24 cellular contexts compared by ENCODE assay signal in genomic region chr21:31564439-31564838, GRCh38.
DNase-seq lines count a peak whose midpoint lies in the region; ATAC-seq and TF ChIP-seq lines count a peak whose summit lies in the region.
"Had no signal": no experiment of that assay in that cellular context is flagged by ENCODE, and none has a peak within 500 bp of the region (broad histone marks: within the 10 kb centered on the region; RNA-seq: fewer than 3 reads in every experiment).

No MANE protein-coding gene starts in this region.

- H3K27me3 Mint-ChIP-seq in endodermal cell (ENCODE audit: insufficient read depth) (peaks cover 4% of the 10 kb centered on the region), T-cell (peaks cover 0 to 3% of the 10 kb centered on the region in 2 donors)

- POLR2A ChIA-PET in T-cell (lab: Charles Lee) = no interaction called here

- H3K4me1 ChIP-seq in endodermal cell (ENCODE audit: control insufficient read depth, insufficient read depth, low read length) (no peaks in the 10 kb centered on the region), esophagus muscularis mucosa (peaks cover 0 to 8% (median 6%) of the 10 kb centered on the region in 4 donors)
- H3K4me1 ChIP-seq: pancreas had no signal

- no peak overlapping the region for H3K4me3 Mint-ChIP-seq in endodermal cell
- no peak overlapping the region for H3K4me3 Mint-ChIP-seq in T-cell
- H3K4me3 Mint-ChIP-seq: GM23338; memory B cell; naive thymus-derived CD4-positive, alpha-beta T cell; stimulated activated effector memory CD8-positive, alpha-beta T cell treated with anti-CD3 and anti-CD28 coated beads, Interleukin-12 subunit alpha, Interleukin-12 subunit beta, amount 100 ng/mL, for 72 hours; T-helper 1 cell treated with Interleukin-12 subunit alpha and Interleukin-12 subunit beta and Interleukin-4 antibody, amounts not matched to agents 30 μg/mL and 1 μg/mL, for 36 hours; WTC11 had no signal

- no peak for TF ChIP-seq EP300 in esophagus muscularis mucosa (IDR thresholded peaks at IDR 0.05)

- H3K27me3 ChIP-seq in endodermal cell (ENCODE audit: control insufficient read depth, insufficient read depth, low read length, poor library complexity, severe bottlenecking) (no peaks in the 10 kb centered on the region), esophagus muscularis mucosa (peaks cover 0 to 21% (median 0%) of the 10 kb centered on the region in 4 donors)
- H3K27me3 ChIP-seq: pancreas had no signal

- no peak for TF ChIP-seq CTCF in endodermal cell (conservative IDR thresholded peaks at IDR 0.05)
- TF ChIP-seq CTCF in esophagus muscularis mucosa (IDR thresholded peaks at IDR 0.05) = no peak

- H3K36me3 Mint-ChIP-seq in endodermal cell (ENCODE audit: low read depth) = peaks cover 2% of the 10 kb centered on the region
- H3K36me3 Mint-ChIP-seq in T-cell = no peaks in the 10 kb centered on the region
- H3K36me3 Mint-ChIP-seq: memory B cell; stimulated activated effector memory CD8-positive, alpha-beta T cell treated with anti-CD3 and anti-CD28 coated beads, Interleukin-12 subunit alpha, Interleukin-12 subunit beta, amount 100 ng/mL, for 72 hours; WTC11 had no signal

- H3K4me3 ChIP-seq in endodermal cell (ENCODE audit: low read length) (no peak overlapping the region), esophagus muscularis mucosa (no peak overlapping the region)
- H3K4me3 ChIP-seq: GM23338, pancreas, sigmoid colon had no signal

- intact Hi-C loops in esophagus muscularis mucosa (cut with DNase I) = no loop called here

- H3K4me1 Mint-ChIP-seq in endodermal cell (peaks cover 24% of the 10 kb centered on the region), T-cell (peaks cover 9 to 12% (median 10%) of the 10 kb centered on the region in 3 donors)

- H3K27ac Mint-ChIP-seq in endodermal cell = no peak overlapping the region
- H3K27ac Mint-ChIP-seq in T-cell = no peak overlapping the region
- H3K27ac Mint-ChIP-seq: GM23338; memory B cell; naive thymus-derived CD4-positive, alpha-beta T cell; stimulated activated effector memory CD8-positive, alpha-beta T cell treated with anti-CD3 and anti-CD28 coated beads, Interleukin-12 subunit alpha, Interleukin-12 subunit beta, amount 100 ng/mL, for 72 hours; T-helper 1 cell treated with Interleukin-12 subunit alpha and Interleukin-12 subunit beta and Interleukin-4 antibody, amounts not matched to agents 30 μg/mL and 1 μg/mL, for 36 hours; WTC11 had no signal

- CTCF ChIA-PET in T-cell (lab: Charles Lee) = no interaction called here

- no peak for ATAC-seq in T-cell (replicated peaks in 1 of 4)
- ATAC-seq: GM23338; naive thymus-derived CD4-positive, alpha-beta T cell; pancreas; stimulated activated effector memory CD8-positive, alpha-beta T cell treated with anti-CD3 and anti-CD28 coated beads, Interleukin-12 subunit alpha, Interleukin-12 subunit beta, amount 100 ng/mL, for 72 hours; WTC11 had no signal

- H3K9me3 Mint-ChIP-seq in endodermal cell (no peaks in the 10 kb centered on the region), T-cell (no peaks in the 10 kb centered on the region)
- H3K9me3 Mint-ChIP-seq: GM23338; memory B cell; stimulated activated effector memory CD8-positive, alpha-beta T cell treated with anti-CD3 and anti-CD28 coated beads, Interleukin-12 subunit alpha, Interleukin-12 subunit beta, amount 100 ng/mL, for 72 hours; T-helper 1 cell treated with Interleukin-12 subunit alpha and Interleukin-12 subunit beta and Interleukin-4 antibody, amounts not matched to agents 30 μg/mL and 1 μg/mL, for 36 hours; WTC11 had no signal

- no peak for TF ChIP-seq POLR2A in esophagus muscularis mucosa (IDR thresholded peaks at IDR 0.05; ENCODE audit: low read depth)

- H3K27ac ChIP-seq in endodermal cell (ENCODE audit: low read depth, low read length) = peak overlapping the region; percentile 38
- no peak overlapping the region for H3K27ac ChIP-seq in esophagus muscularis mucosa (replicated peaks in 1 of 4)
- H3K27ac ChIP-seq: pancreas, sigmoid colon had no signal

- H3K9ac ChIP-seq in endodermal cell (ENCODE audit: extremely low read depth, low read length, poor library complexity, severe bottlenecking) = no peak overlapping the region

- H3K9me3 ChIP-seq in endodermal cell (ENCODE audit: control insufficient read depth, low read length) (no peaks in the 10 kb centered on the region), esophagus muscularis mucosa (no peaks in the 10 kb centered on the region)
- H3K9me3 ChIP-seq: pancreas, sigmoid colon had no signal

- 73 to 82% methylated on average over 7 to 9 of the region's 9 CpGs for WGBS in endodermal cell (ENCODE audit: insufficient coverage in 1 of 2, insufficient read length in 1 of 2), 2 experiments
- WGBS in esophagus muscularis mucosa = 65% methylated on average over 9 of the region's 9 CpGs

- H3K36me3 ChIP-seq in endodermal cell (ENCODE audit: control insufficient read depth, insufficient read depth, low read length) (no peaks in the 10 kb centered on the region), esophagus muscularis mucosa (no peaks in the 10 kb centered on the region)
- H3K36me3 ChIP-seq: pancreas, sigmoid colon had no signal

- peak; percentile 42 for DNase-seq in EL
- peak; percentile 24 for DNase-seq in NCI-H226
- peak; percentile 46 for DNase-seq in endodermal cell
- DNase-seq in non-pigmented ciliary epithelial cell (ENCODE audit: low read depth) = peak; percentile 53
- DNase-seq in T-cell = no peak
- DNase-seq in esophagus muscularis mucosa (ENCODE audit: extremely low spot score) = no peak
- no peak for DNase-seq in SW480 (ENCODE audit: low spot score)
- no peak for DNase-seq in pons (ENCODE audit: low spot score)
- DNase-seq: activated CD4-positive, alpha-beta T cell treated with anti-CD3 and anti-CD28 coated beads, Interleukin-2, amount 50 U/mL, for 4 hours; activated CD8-positive, alpha-beta memory T cell treated with anti-CD3 and anti-CD28 coated beads, Interleukin-2, amount 50 U/mL, for 48 hours; amniotic stem cell; central memory CD4-positive, alpha-beta T cell; DMS 273 treated with DMSO at 0.1 percent for 48 hours; erythroblast; kidney; naive thymus-derived CD4-positive, alpha-beta T cell; pancreas; SIG-M5; sigmoid colon had no signal

Comparison
In these comparisons a context has a peak if more than half of its experiments do, and no peak if none do; other contexts are left out.
1. DNase-seq: peak in EL (single experiment), NCI-H226 (single experiment), endodermal cell (single experiment) and non-pigmented ciliary epithelial cell (single experiment); none in T-cell (0 of 34), esophagus muscularis mucosa (single experiment), SW480 (single experiment) and pons (single experiment).